In the genomic region with DNA sequence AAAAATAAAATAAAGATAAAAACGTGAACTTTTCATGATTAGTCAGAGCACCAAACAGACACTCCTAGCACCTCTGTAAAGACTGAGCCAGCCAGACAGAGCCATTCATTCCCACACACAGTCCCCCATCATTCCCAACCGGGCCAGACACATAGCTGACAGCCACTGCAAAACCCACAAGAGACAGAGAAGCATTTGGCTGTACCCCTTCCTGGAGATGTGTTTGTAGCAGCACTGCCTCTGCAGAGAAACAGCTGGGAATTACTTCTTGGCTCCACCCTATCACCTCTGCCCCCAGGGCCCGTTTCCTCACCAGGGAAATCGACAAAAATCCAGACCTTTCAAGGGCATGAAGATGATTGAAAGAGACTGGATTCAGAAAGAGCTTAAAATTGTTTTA, we compare ENCODE assay signal across 1 cellular context.
TF ChIP-seq lines count a peak whose summit lies in the region.

No MANE protein-coding gene starts in this region.

TF ChIP-seq in WTC11, 78 proteins besides CTCF, POLR2A, EP300 and RAD21 (continued from another document):
- TF ChIP-seq, protein P1, sequence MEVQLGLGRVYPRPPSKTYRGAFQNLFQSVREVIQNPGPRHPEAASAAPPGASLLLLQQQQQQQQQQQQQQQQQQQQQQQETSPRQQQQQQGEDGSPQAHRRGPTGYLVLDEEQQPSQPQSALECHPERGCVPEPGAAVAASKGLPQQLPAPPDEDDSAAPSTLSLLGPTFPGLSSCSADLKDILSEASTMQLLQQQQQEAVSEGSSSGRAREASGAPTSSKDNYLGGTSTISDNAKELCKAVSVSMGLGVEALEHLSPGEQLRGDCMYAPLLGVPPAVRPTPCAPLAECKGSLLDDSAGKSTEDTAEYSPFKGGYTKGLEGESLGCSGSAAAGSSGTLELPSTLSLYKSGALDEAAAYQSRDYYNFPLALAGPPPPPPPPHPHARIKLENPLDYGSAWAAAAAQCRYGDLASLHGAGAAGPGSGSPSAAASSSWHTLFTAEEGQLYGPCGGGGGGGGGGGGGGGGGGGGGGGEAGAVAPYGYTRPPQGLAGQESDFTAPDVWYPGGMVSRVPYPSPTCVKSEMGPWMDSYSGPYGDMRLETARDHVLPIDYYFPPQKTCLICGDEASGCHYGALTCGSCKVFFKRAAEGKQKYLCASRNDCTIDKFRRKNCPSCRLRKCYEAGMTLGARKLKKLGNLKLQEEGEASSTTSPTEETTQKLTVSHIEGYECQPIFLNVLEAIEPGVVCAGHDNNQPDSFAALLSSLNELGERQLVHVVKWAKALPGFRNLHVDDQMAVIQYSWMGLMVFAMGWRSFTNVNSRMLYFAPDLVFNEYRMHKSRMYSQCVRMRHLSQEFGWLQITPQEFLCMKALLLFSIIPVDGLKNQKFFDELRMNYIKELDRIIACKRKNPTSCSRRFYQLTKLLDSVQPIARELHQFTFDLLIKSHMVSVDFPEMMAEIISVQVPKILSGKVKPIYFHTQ (CRISPR knock-in tag; IDR thresholded peaks at IDR 0.05): no peak
- TF ChIP-seq SOX15 (CRISPR knock-in tag; IDR thresholded peaks at IDR 0.05): no peak
- TF ChIP-seq, protein P2, sequence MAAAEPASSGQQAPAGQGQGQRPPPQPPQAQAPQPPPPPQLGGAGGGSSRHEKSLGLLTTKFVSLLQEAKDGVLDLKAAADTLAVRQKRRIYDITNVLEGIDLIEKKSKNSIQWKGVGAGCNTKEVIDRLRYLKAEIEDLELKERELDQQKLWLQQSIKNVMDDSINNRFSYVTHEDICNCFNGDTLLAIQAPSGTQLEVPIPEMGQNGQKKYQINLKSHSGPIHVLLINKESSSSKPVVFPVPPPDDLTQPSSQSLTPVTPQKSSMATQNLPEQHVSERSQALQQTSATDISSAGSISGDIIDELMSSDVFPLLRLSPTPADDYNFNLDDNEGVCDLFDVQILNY (CRISPR knock-in tag; IDR thresholded peaks at IDR 0.05): no peak
